22 cellular contexts compared by ENCODE assay signal in the genomic region with DNA sequence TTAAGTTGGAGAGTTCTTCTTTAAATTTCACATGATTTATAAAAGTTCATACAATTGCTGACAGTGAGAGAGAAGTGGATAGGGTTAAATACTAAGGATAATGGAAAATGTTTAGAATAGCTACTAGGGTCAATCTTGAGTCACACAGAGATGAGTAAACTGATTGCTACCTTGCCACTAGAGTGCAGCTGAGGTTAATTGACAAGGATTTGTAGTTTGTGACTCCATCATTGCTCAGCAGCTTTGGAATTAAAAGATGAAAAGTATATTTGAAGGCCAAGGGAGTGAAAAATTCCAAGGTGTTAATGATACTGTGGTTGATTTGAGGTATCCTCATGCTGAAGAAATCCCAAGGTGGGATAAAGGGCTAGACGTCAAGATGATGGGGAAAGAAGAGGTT.
DNase-seq lines count a peak whose midpoint lies in the region; ATAC-seq, FAIRE-seq and TF ChIP-seq lines count a peak whose summit lies in the region.
"Had no signal": no experiment of that assay in that cellular context is flagged by ENCODE, and none has a peak within 500 bp of the region (broad histone marks: within the 10 kb centered on the region; RNA-seq: fewer than 3 reads in every experiment).

No MANE protein-coding gene starts in this region.

- DNase-seq in A549 (ENCODE audit: low read depth in 1 of 2, low spot score in 1 of 2) (peak in 1 of 2 experiments; percentile 9), HCT116 (ENCODE audit: low read depth, low spot score) (peak; percentile 93), keratinocyte (ENCODE audit: low read depth, low spot score) (no peak), hypothalamus (lab: John Stamatoyannopoulos, UW) (no peak)
- DNase-seq in CD4-positive, alpha-beta T cell, result no peak
- DNase-seq: activated CD4-positive, alpha-beta T cell treated with anti-CD3 and anti-CD28 coated beads, Interleukin-2, amount 50 U/mL, for 48 hours; activated naive CD8-positive, alpha-beta T cell treated with anti-CD3 and anti-CD28 coated beads, Interleukin-2, amount 10 ng/mL, durations not matched to agents 7 days and 5 days; activated T-cell treated with anti-CD3 and anti-CD28 coated beads, Interleukin-2, amount 50 U/mL, for 1 hour; central memory CD4-positive, alpha-beta T cell; endodermal cell; H9; MV-4-11; NCI-H2081 treated with DMSO at 0.1 percent for 48 hours; NCI-H524 treated with DMSO at 0.1 percent for 48 hours; psoas muscle; stomach had no signal

- no peak for TF ChIP-seq EP300 in A549 (IDR thresholded peaks at IDR 0.05)

- 38% methylated on average over 1 of the region's 1 CpG for WGBS in A549 (ENCODE audit: missing lambda C conversion rate)

- ATAC-seq in A549 (no peak), HCT116 (peak; percentile 84), GM18511 (IDR thresholded peaks at IDR 0.05; ENCODE audit: unreplicated experiment) (no peak), GM19397 (IDR thresholded peaks at IDR 0.05; ENCODE audit: unreplicated experiment) (no peak)
- peak; percentile 48 for ATAC-seq in activated T-helper 17 cell treated with anti-CD3 and anti-CD28 coated beads, Interleukin-2, amount 50 U/mL, for 72 hours (replicated peaks)
- ATAC-seq in CD4-positive, alpha-beta T cell (ENCODE audit: poor library complexity), result no peak
- ATAC-seq: psoas muscle had no signal

- H3K36me3 ChIP-seq in HCT116 (ENCODE audit: control insufficient read depth in 1 of 2, insufficient read depth in 2 of 2, low read length in 2 of 2) (peaks cover 0 to 27% of the 10 kb centered on the region in 2 experiments; a peak in 1 of 4 replicates), keratinocyte (ENCODE audit: control insufficient read depth in 2 of 2, extremely low read depth in 1 of 2, insufficient read depth in 2 of 2, low read length in 2 of 2) (peaks cover 0 to 3% of the 10 kb centered on the region in 2 experiments)
- H3K36me3 ChIP-seq: vagina had no signal

- H2AFZ ChIP-seq in HCT116 (ENCODE audit: low read depth, low read length, poor library complexity, severe bottlenecking) (no peak overlapping the region), keratinocyte (ENCODE audit: control insufficient read depth, low read length) (no peak overlapping the region)

- H3K9me3 ChIP-seq in A549 (no peaks in the 10 kb centered on the region), HCT116 (ENCODE audit: control insufficient read depth in 1 of 2, insufficient read depth in 1 of 2, low read depth in 1 of 2, low read length in 2 of 2) (0 out of 4 replicates have a peak, but pooled peaks cover 0 to 5% of the 10 kb centered on the region in 2 experiments), keratinocyte (ENCODE audit: control insufficient read depth, low read depth, low read length) (no peaks in the 10 kb centered on the region)
- no peaks in the 10 kb centered on the region for H3K9me3 ChIP-seq in CD4-positive, alpha-beta T cell (ENCODE audit: control insufficient read depth, low read length)
- H3K9me3 ChIP-seq: psoas muscle, stomach, vagina had no signal

- RAD21 ChIA-PET in HCT116 (lab: Charles Lee; ENCODE audit: low non-redundant PET in 1 of 2, low total read pairs in 2 of 2, uncharacterized antibody in 2 of 2, unreplicated experiment in 2 of 2), result interaction anchor here in 1 of 2 experiments (1.7 kb wide), 1 partner anchor 30 kb away, joined by 4 read pairs; no protein-coding TSS in a partner anchor

- H3K4me1 Mint-ChIP-seq in activated T-helper 17 cell treated with anti-CD3 and anti-CD28 coated beads, Interleukin-2, amount 50 U/mL, for 72 hours, result peaks cover 12% of the 10 kb centered on the region
- no peaks in the 10 kb centered on the region for H3K4me1 Mint-ChIP-seq in CD4-positive, alpha-beta T cell (ENCODE audit: low read depth)

- FAIRE-seq in A549 (lab: Jason Lieb, UNC), result no peak
- FAIRE-seq in keratinocyte (lab: Jason Lieb, UNC), result peak; percentile 60
- FAIRE-seq: frontal cortex, G401.6 had no signal

- H3K27me3 ChIP-seq in HCT116 (ENCODE audit: insufficient read depth, low read length) (no peaks in the 10 kb centered on the region), keratinocyte (ENCODE audit: control insufficient read depth, extremely low read depth, insufficient read depth, low read length) (no peaks in the 10 kb centered on the region)
- H3K27me3 ChIP-seq in CD4-positive, alpha-beta T cell (ENCODE audit: control insufficient read depth, insufficient read depth, low read length), result no peaks in the 10 kb centered on the region
- H3K27me3 ChIP-seq: stomach, vagina had no signal

- intact Hi-C loops in HCT116 (cut with micrococcal nuclease), result loop anchor here (5.0 kb wide), 2 partner anchors 88 to 103 kb away; no protein-coding TSS in a partner anchor
- intact Hi-C loops in CD4-positive, alpha-beta T cell (cut with DNase I, micrococcal nuclease), result no loop called here

- peak overlapping the region; percentile 60 for H3K27ac Mint-ChIP-seq in activated T-helper 17 cell treated with anti-CD3 and anti-CD28 coated beads, Interleukin-2, amount 50 U/mL, for 72 hours
- H3K27ac Mint-ChIP-seq in CD4-positive, alpha-beta T cell, result no peak overlapping the region
- H3K27ac Mint-ChIP-seq: activated naive CD8-positive, alpha-beta T cell treated with anti-CD3 and anti-CD28 coated beads, Interleukin-2, amount 10 ng/mL, durations not matched to agents 7 days and 5 days; endodermal cell had no signal

- no peaks in the 10 kb centered on the region for H3K9me2 ChIP-seq in HCT116 (ENCODE audit: insufficient read depth)

- POLR2A ChIA-PET in A549 (lab: Yijun Ruan, JAX), result no interaction called here
- POLR2A ChIA-PET in HCT116 (lab: Charles Lee), result interaction anchor here (1.0 kb wide), 1 partner anchor 11 kb away, joined by 3 read pairs; no protein-coding TSS in a partner anchor
- POLR2A ChIA-PET in CD4-positive, alpha-beta T cell (lab: Charles Lee), result no interaction called here

- no peaks in the 10 kb centered on the region for H3K9me3 Mint-ChIP-seq in activated T-helper 17 cell treated with anti-CD3 and anti-CD28 coated beads, Interleukin-2, amount 50 U/mL, for 72 hours
- H3K9me3 Mint-ChIP-seq in CD4-positive, alpha-beta T cell, result no peaks in the 10 kb centered on the region
- H3K9me3 Mint-ChIP-seq: activated naive CD8-positive, alpha-beta T cell treated with anti-CD3 and anti-CD28 coated beads, Interleukin-2, amount 10 ng/mL, durations not matched to agents 7 days and 5 days; H9 had no signal

- no peaks in the 10 kb centered on the region for H3K9me1 ChIP-seq in keratinocyte (ENCODE audit: control insufficient read depth, extremely low read depth, insufficient read depth, low read length)

- TF ChIP-seq CTCF in A549 (IDR thresholded peaks at IDR 0.05) (no peak), HCT116 (IDR thresholded peaks at IDR 0.05 in 2 of 3, conservative IDR thresholded peaks at IDR 0.05 in 1 of 3; ENCODE audit: borderline replicate concordance in 1 of 3, insufficient read depth in 1 of 3, low read depth in 2 of 3, low read length in 2 of 3) (no peak), keratinocyte (optimal IDR thresholded peaks at IDR 0.05 in 1 of 3, IDR thresholded peaks at IDR 0.05 in 1 of 3, conservative IDR thresholded peaks at IDR 0.05 in 1 of 3; ENCODE audit: extremely low read depth in 1 of 3, insufficient read depth in 2 of 3, low read length in 3 of 3) (no peak)
- TF ChIP-seq CTCF in CD4-positive, alpha-beta T cell (IDR thresholded peaks at IDR 0.05), result no peak

- peaks cover 50% of the 10 kb centered on the region for H3K36me3 Mint-ChIP-seq in activated T-helper 17 cell treated with anti-CD3 and anti-CD28 coated beads, Interleukin-2, amount 50 U/mL, for 72 hours (ENCODE audit: low read depth)
- H3K36me3 Mint-ChIP-seq in CD4-positive, alpha-beta T cell (ENCODE audit: low read depth), result peaks cover 84% of the 10 kb centered on the region

- peak overlapping the region; percentile 61 for H3K9ac ChIP-seq in HCT116 (ENCODE audit: low read length)
- H3K9ac ChIP-seq in keratinocyte (ENCODE audit: control insufficient read depth, extremely low read depth, insufficient read depth, low read length), result no peak overlapping the region

- H3K4me3 Mint-ChIP-seq in activated T-helper 17 cell treated with anti-CD3 and anti-CD28 coated beads, Interleukin-2, amount 50 U/mL, for 72 hours, result no peak overlapping the region
- no peak overlapping the region for H3K4me3 Mint-ChIP-seq in CD4-positive, alpha-beta T cell
- H3K4me3 Mint-ChIP-seq: activated naive CD8-positive, alpha-beta T cell treated with anti-CD3 and anti-CD28 coated beads, Interleukin-2, amount 10 ng/mL, durations not matched to agents 7 days and 5 days; endodermal cell; H9 had no signal

- no peaks in the 10 kb centered on the region for H4K20me1 ChIP-seq in HCT116 (ENCODE audit: insufficient read depth)
- no peaks in the 10 kb centered on the region for H4K20me1 ChIP-seq in keratinocyte (ENCODE audit: control insufficient read depth, extremely low read depth, insufficient read depth, low read length)

- CTCF ChIA-PET in A549 (lab: Yijun Ruan, JAX), result no interaction called here
- CTCF ChIA-PET in HCT116 (lab: Charles Lee), result no interaction called here
- CTCF ChIA-PET in CD4-positive, alpha-beta T cell (lab: Charles Lee), result no interaction called here

- TF ChIP-seq RAD21 in A549 (conservative IDR thresholded peaks at IDR 0.05 in 1 of 2, IDR thresholded peaks at IDR 0.05 in 1 of 2), result no peak
- TF ChIP-seq RAD21 in HCT116 (IDR thresholded peaks at IDR 0.05; ENCODE audit: low read depth), result peak; percentile 57

- H3K4me2 ChIP-seq in A549, result no peak overlapping the region
- peak overlapping the region; percentile 44 for H3K4me2 ChIP-seq in HCT116 (ENCODE audit: low read length)
- H3K4me2 ChIP-seq in keratinocyte (ENCODE audit: control insufficient read depth, extremely low read depth, insufficient read depth, low read depth, low read length), result no peak overlapping the region

- 0 out of 3 replicates have a peak, but pooled peaks cover 9% of the 10 kb centered on the region for H3K4me1 ChIP-seq in A549
- peaks cover 36 to 86% of the 10 kb centered on the region in 2 experiments for H3K4me1 ChIP-seq in HCT116 (ENCODE audit: control insufficient read depth in 1 of 2, insufficient read depth in 2 of 2, low read length in 2 of 2)
- no peaks in the 10 kb centered on the region for H3K4me1 ChIP-seq in keratinocyte (ENCODE audit: control insufficient read depth, extremely low read depth, insufficient read depth, low read length)
- H3K4me1 ChIP-seq: psoas muscle, vagina had no signal

- no peak overlapping the region for H3K27ac ChIP-seq in A549
- peak overlapping the region; percentile 90 for H3K27ac ChIP-seq in HCT116 (ENCODE audit: low read depth, low read length)
- no peak overlapping the region for H3K27ac ChIP-seq in keratinocyte (ENCODE audit: control insufficient read depth, insufficient read depth, low read length)
- no peak overlapping the region for H3K27ac ChIP-seq in CD4-positive, alpha-beta T cell (ENCODE audit: low read depth, low read length)
- H3K27ac ChIP-seq: psoas muscle, stomach, vagina had no signal

- H3K79me2 ChIP-seq in HCT116 (ENCODE audit: insufficient read depth, low read length) (no peaks in the 10 kb centered on the region; the same call in 1 of the 2 replicates), keratinocyte (ENCODE audit: control insufficient read depth, insufficient read depth, low read length) (no peaks in the 10 kb centered on the region)

- dilution Hi-C loops in keratinocyte (cut with MboI; ENCODE audit: extremely low pct_ligation_motif_present, low sequenced_read_pairs), result no loop called here

- H3K27me3 Mint-ChIP-seq in activated T-helper 17 cell treated with anti-CD3 and anti-CD28 coated beads, Interleukin-2, amount 50 U/mL, for 72 hours, result no peaks in the 10 kb centered on the region
- no peaks in the 10 kb centered on the region for H3K27me3 Mint-ChIP-seq in CD4-positive, alpha-beta T cell
- H3K27me3 Mint-ChIP-seq: activated naive CD8-positive, alpha-beta T cell treated with anti-CD3 and anti-CD28 coated beads, Interleukin-2, amount 10 ng/mL, durations not matched to agents 7 days and 5 days had no signal

- H3K4me3 ChIP-seq in A549 (no peak overlapping the region), HCT116 (replicated peaks in 1 of 2; ENCODE audit: low read depth in 1 of 2, low read length in 2 of 2) (no peak overlapping the region), keratinocyte (ENCODE audit: control insufficient read depth in 2 of 3, extremely low read depth in 1 of 3, insufficient read depth in 2 of 3, low read depth in 1 of 3, low read length in 3 of 3) (no peak overlapping the region)
- H3K4me3 ChIP-seq: psoas muscle, stomach, vagina had no signal

- TF ChIP-seq POLR2A in A549 (IDR thresholded peaks at IDR 0.05; ENCODE audit: low read length), result no peak
- no peak for TF ChIP-seq POLR2A in HCT116 (IDR thresholded peaks at IDR 0.05; ENCODE audit: borderline replicate concordance, extremely low read depth, insufficient read depth, insufficient read length)

- BruUV-seq in HCT116 (replicated peaks; lab: Mats Ljungman, UMichigan), result no TSS peak

Comparison
In these comparisons a context has a peak if more than half of its experiments do, and no peak if none do; other contexts are left out.
1. ATAC-seq: peak in HCT116 (single experiment) and activated T-helper 17 cell treated with anti-CD3 and anti-CD28 coated beads, Interleukin-2, amount 50 U/mL, for 72 hours (single experiment); none in A549 (0 of 2), GM18511 (single experiment), GM19397 (single experiment) and CD4-positive, alpha-beta T cell (single experiment).